Comparison of ENCODE assay signal across 21 cellular contexts in the genomic region with DNA sequence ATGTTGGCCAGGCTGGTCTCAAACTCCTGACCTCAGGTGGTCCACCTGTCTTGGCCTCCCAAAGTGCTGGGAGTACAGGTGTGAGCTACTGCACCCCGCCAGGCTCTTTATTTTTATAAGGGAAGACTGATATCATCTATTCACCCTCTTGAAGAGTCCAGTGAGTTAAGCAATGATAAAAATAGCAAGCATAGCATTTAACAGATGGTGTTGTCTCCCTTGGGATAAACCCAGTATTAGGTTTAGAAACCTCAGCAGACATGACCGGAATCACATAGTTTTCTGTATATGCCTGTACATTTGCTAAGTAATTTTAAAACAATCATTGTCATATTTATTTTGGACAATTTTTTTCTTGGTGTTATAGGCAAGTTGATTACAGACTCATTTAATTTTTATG.
DNase-seq lines count a peak whose midpoint lies in the region; ATAC-seq lines count a peak whose summit lies in the region.
"Had no signal": no experiment of that assay in that cellular context is flagged by ENCODE, and none has a peak within 500 bp of the region (broad histone marks: within the 10 kb centered on the region; RNA-seq: fewer than 3 reads in every experiment).

No MANE protein-coding gene starts in this region.

- POLR2A ChIA-PET in activated CD4-positive, alpha-beta T cell treated with anti-CD3 and anti-CD28 coated beads for 36 hours (lab: Charles Lee) = no interaction called here

- H3K9me3 Mint-ChIP-seq in activated CD4-positive, alpha-beta T cell treated with anti-CD3 and anti-CD28 coated beads for 36 hours (ENCODE audit: low read depth) = no peaks in the 10 kb centered on the region

- H3K4me1 Mint-ChIP-seq in activated CD4-positive, alpha-beta T cell treated with anti-CD3 and anti-CD28 coated beads for 36 hours = no peaks in the 10 kb centered on the region

- ATAC-seq in activated CD4-positive, alpha-beta T cell treated with anti-CD3 and anti-CD28 coated beads for 36 hours = no peak
- ATAC-seq: A549; CD8-positive, alpha-beta T cell; PC-3 had no signal

- peak; percentile 22 for DNase-seq in D341Med (ENCODE audit: low spot score)
- peak; percentile 7 for DNase-seq in NCI-H1694 treated with DMSO at 0.1 percent for 48 hours (lab: John Stamatoyannopoulos, UW)
- DNase-seq in NCI-H82 treated with DMSO at 0.1 percent for 48 hours (lab: John Stamatoyannopoulos, UW; ENCODE audit: unreplicated experiment) = peak; percentile 71
- peak; percentile 75 for DNase-seq in myocyte (ENCODE audit: low read depth)
- DNase-seq in NCI-H1048 (lab: John Stamatoyannopoulos, UW) = no peak
- DNase-seq in activated CD4-positive, alpha-beta T cell treated with anti-CD3 and anti-CD28 coated beads for 36 hours = no peak
- no peak for DNase-seq in NCI-H526 (lab: John Stamatoyannopoulos, UW)
- DNase-seq: CD8-positive, alpha-beta T cell; DND-41; H7; HFFc6; NCI-H1092; NCI-H146; NCI-H2081 treated with DMSO at 0.1 percent for 48 hours; NCI-H345; NCI-H748 treated with DMSO at 0.1 percent for 48 hours; PC-3; RPMI8226; SHP77 treated with DMSO at 0.1 percent for 48 hours; SK-N-SH had no signal

- H3K27me3 Mint-ChIP-seq in activated CD4-positive, alpha-beta T cell treated with anti-CD3 and anti-CD28 coated beads for 36 hours = no peaks in the 10 kb centered on the region

- H3K27ac Mint-ChIP-seq in activated CD4-positive, alpha-beta T cell treated with anti-CD3 and anti-CD28 coated beads for 36 hours = no peak overlapping the region
- H3K27ac Mint-ChIP-seq: CD8-positive, alpha-beta T cell; HFFc6 had no signal

- H3K4me3 Mint-ChIP-seq in activated CD4-positive, alpha-beta T cell treated with anti-CD3 and anti-CD28 coated beads for 36 hours = no peak overlapping the region
- H3K4me3 Mint-ChIP-seq: CD8-positive, alpha-beta T cell; HFFc6 had no signal

- no peaks in the 10 kb centered on the region for H3K36me3 Mint-ChIP-seq in activated CD4-positive, alpha-beta T cell treated with anti-CD3 and anti-CD28 coated beads for 36 hours (ENCODE audit: low read depth)
- H3K36me3 Mint-ChIP-seq: CD8-positive, alpha-beta T cell had no signal

- intact Hi-C loops in activated CD4-positive, alpha-beta T cell treated with anti-CD3 and anti-CD28 coated beads for 36 hours (cut with DNase I, micrococcal nuclease) = no loop called here

- CTCF ChIA-PET in activated CD4-positive, alpha-beta T cell treated with anti-CD3 and anti-CD28 coated beads for 36 hours (lab: Charles Lee) = no interaction called here

Comparison
In these comparisons a context has a peak if more than half of its experiments do, and no peak if none do; other contexts are left out.
1. DNase-seq: peak in D341Med (single experiment), NCI-H1694 treated with DMSO at 0.1 percent for 48 hours (single experiment), NCI-H82 treated with DMSO at 0.1 percent for 48 hours (single experiment) and myocyte (single experiment); none in NCI-H1048 (single experiment), activated CD4-positive, alpha-beta T cell treated with anti-CD3 and anti-CD28 coated beads for 36 hours (single experiment) and NCI-H526 (0 of 2).